8 cellular contexts compared by ENCODE assay signal in the genomic region with DNA sequence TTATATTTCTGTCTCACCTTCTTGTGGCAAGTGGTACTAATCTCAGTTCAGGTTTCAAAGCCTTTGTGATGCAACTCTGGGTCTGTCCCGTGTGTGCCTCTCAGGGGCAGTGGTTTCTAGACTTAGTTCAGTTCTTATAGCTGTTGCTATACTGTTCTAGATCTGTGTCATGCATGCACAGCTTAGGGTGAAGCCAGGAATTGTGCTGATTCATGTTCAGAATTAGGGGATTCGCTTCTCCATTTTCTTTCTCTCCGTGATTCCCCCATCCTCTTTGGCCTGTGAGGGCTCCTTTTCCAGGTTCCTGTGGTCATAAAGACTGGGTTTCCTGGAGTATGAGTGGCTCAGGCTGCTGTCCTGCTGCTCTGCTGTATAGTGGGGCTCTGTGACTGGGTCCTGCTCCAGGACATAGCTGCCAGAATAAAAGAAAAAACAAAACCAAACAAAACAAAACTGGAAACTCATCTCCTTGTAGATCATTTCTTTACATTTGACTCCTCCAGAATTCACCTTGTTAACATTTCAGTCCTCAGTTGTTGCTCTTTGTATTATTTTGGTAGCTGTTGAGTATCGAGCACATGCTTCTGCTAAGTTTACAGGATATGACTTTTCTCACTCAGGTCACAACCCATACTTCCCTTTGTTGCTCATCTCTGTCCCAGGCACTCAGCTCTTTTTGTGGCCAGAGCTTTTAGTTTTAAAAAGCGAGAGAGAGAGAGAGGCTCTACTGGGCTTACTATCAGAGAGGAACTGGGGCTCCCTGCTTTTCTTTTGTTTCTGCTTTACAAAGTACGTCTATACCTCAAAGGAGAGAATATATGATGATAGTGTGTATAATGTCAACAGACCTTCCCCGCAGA. TPM values are rescaled to one million over a fixed set of nuclear protein-coding genes. Genes with fewer than 3 reads are reported as not detected.
DNase-seq lines count a peak whose midpoint lies in the region; ATAC-seq, FAIRE-seq and TF ChIP-seq lines count a peak whose summit lies in the region.

No MANE protein-coding gene starts in this region.

- H3K18ac ChIP-seq in mesenchymal stem cell (ENCODE audit: low read depth in 1 of 2, low read length in 2 of 2): peak overlapping the region; percentile 25 to 73

- H3K4me1 ChIP-seq in Peyer's patch (peaks cover 0 to 18% (median 0%) of the 10 kb centered on the region in 4 donors), mesenchymal stem cell (ENCODE audit: control insufficient read depth, insufficient read depth, low read depth, low read length) (no peaks in the 10 kb centered on the region), uterus (no peaks in the 10 kb centered on the region)

- intact Hi-C loops in uterus (cut with DNase I; ENCODE audit: low total_unique reads): no loop called here

- FAIRE-seq in bronchial epithelial cell (lab: Jason Lieb, UNC): no peak

- H4K8ac ChIP-seq in mesenchymal stem cell (ENCODE audit: low read length): peak overlapping the region; percentile 31

- H3K79me1 ChIP-seq in mesenchymal stem cell (replicated peaks; ENCODE audit: low read length, poor library complexity, severe bottlenecking): peaks cover 13% of the 10 kb centered on the region

- H2BK120ac ChIP-seq in mesenchymal stem cell (ENCODE audit: low read depth, low read length): peak overlapping the region; percentile 4

- TF ChIP-seq POLR2A in Peyer's patch (IDR thresholded peaks at IDR 0.05) (no peak), uterus (IDR thresholded peaks at IDR 0.05) (no peak)

- no peaks in the 10 kb centered on the region for H3K9me3 ChIP-seq in Peyer's patch
- no peaks in the 10 kb centered on the region for H3K9me3 ChIP-seq in mesenchymal stem cell (ENCODE audit: control insufficient read depth, low read length)
- no peaks in the 10 kb centered on the region for H3K9me3 ChIP-seq in uterus

- H3K4me3 ChIP-seq in Peyer's patch (peak overlapping the region in 2 of 4 donors; percentile 1 to 17), bronchial epithelial cell (ENCODE audit: low read depth, low read length) (no peak overlapping the region), mesenchymal stem cell (ENCODE audit: insufficient read depth in 1 of 2, low read depth in 1 of 2, low read length in 2 of 2) (peak overlapping the region in 1 of 2 experiments; percentile 45), uterus (no peak overlapping the region)

- H3K27ac ChIP-seq in Peyer's patch (peak overlapping the region in 3 of 4 donors; percentile 36 to 42 (median 38)), mesenchymal stem cell (ENCODE audit: low read length, poor library complexity, severe bottlenecking) (no peak overlapping the region), uterus (peak overlapping the region; percentile 5 to 40)

- ATAC-seq in GM18873 (IDR thresholded peaks at IDR 0.05; ENCODE audit: low FRiP score, unreplicated experiment) (peak; percentile 95), HG03045 (IDR thresholded peaks at IDR 0.05; ENCODE audit: unreplicated experiment) (peak; percentile 95)

- WGBS in mesenchymal stem cell: 26% methylated on average over 4 of the region's 7 CpGs

- H2BK15ac ChIP-seq in mesenchymal stem cell (ENCODE audit: low read depth, poor library complexity, severe bottlenecking): no peak overlapping the region

- no peak overlapping the region for H4K91ac ChIP-seq in mesenchymal stem cell (ENCODE audit: low read length)

- no peaks in the 10 kb centered on the region for H3K36me3 ChIP-seq in Peyer's patch
- H3K36me3 ChIP-seq in bronchial epithelial cell (ENCODE audit: control insufficient read depth, insufficient read depth, low read length): no peaks in the 10 kb centered on the region
- no peaks in the 10 kb centered on the region for H3K36me3 ChIP-seq in mesenchymal stem cell (ENCODE audit: control insufficient read depth in 1 of 2, insufficient read depth in 2 of 2, low read depth in 1 of 2, low read length in 2 of 2)
- H3K36me3 ChIP-seq in uterus: no peaks in the 10 kb centered on the region

- H2AK5ac ChIP-seq in mesenchymal stem cell (ENCODE audit: low read length, severe bottlenecking): no peak overlapping the region

- DNase-seq in A172 (ENCODE audit: low spot score) (peak; percentile 8), Peyer's patch (peak in 1 of 3 donors; percentile 48), bronchial epithelial cell (ENCODE audit: low read depth) (peak; percentile 63), mesenchymal stem cell (peak; percentile 72), uterus (no peak), DMS153 (lab: John Stamatoyannopoulos, UW) (no peak)

- peak overlapping the region; percentile 69 to 71 for H2BK12ac ChIP-seq in mesenchymal stem cell (ENCODE audit: low read length in 2 of 2)

- H2BK5ac ChIP-seq in mesenchymal stem cell (ENCODE audit: low read depth, low read length, poor library complexity, severe bottlenecking): no peak overlapping the region

- no peak overlapping the region for H3K4me2 ChIP-seq in mesenchymal stem cell (ENCODE audit: low read length, poor library complexity, severe bottlenecking)

- no peak overlapping the region for H2AFZ ChIP-seq in mesenchymal stem cell (ENCODE audit: low read depth, low read length)

- no peak overlapping the region for H3K14ac ChIP-seq in mesenchymal stem cell (ENCODE audit: low read length in 2 of 2)

- TF ChIP-seq CTCF in Peyer's patch (IDR thresholded peaks at IDR 0.05) (peak in 1 of 6 experiments; percentile 5), bronchial epithelial cell (IDR thresholded peaks at IDR 0.05; ENCODE audit: insufficient read depth, low read length, severe bottlenecking) (no peak), uterus (IDR thresholded peaks at IDR 0.05) (no peak)

- no peak overlapping the region for H3K23ac ChIP-seq in mesenchymal stem cell (ENCODE audit: low read length in 2 of 2)

- H3K27me3 ChIP-seq in Peyer's patch: no peaks in the 10 kb centered on the region
- no peaks in the 10 kb centered on the region for H3K27me3 ChIP-seq in bronchial epithelial cell (ENCODE audit: control insufficient read depth, insufficient read depth, low read length)
- H3K27me3 ChIP-seq in mesenchymal stem cell (ENCODE audit: control insufficient read depth in 1 of 2, insufficient read depth in 1 of 2, low read length in 2 of 2): no peaks in the 10 kb centered on the region
- H3K27me3 ChIP-seq in uterus: no peaks in the 10 kb centered on the region

- H3K9ac ChIP-seq in mesenchymal stem cell (ENCODE audit: low read length): peak overlapping the region; percentile 4

- peak overlapping the region in 1 of 2 experiments; percentile 86 for H3K4ac ChIP-seq in mesenchymal stem cell (ENCODE audit: low read depth in 1 of 2, low read length in 2 of 2)

RNA-seq across cellular contexts. Expression of a gene that starts 34.2 kb away (rescaled TPM):
- total RNA-seq in A172 (2014; rRNA removed; shearing (Covaris generic)): 25.4 and 28.1 TPM in 2 replicates
- 100 to 1,000 TPM in 1 of 4 donors, 10 to 100 TPM in 3; 28.1 to 110 (median 96.7) TPM for total RNA-seq in Peyer's patch
- total RNA-seq in bronchial epithelial cell: 50.8 and 55.3 TPM in 2 replicates
- polyA plus RNA-seq in mesenchymal stem cell (2013, experiment 1 of 2): 11.1 TPM
- 11.4 TPM for polyA plus RNA-seq in mesenchymal stem cell (2013, experiment 2 of 2)
- 10 to 100 TPM; 20.0 to 47.2 (median 26.6) TPM for total RNA-seq in uterus

Comparison
In these comparisons a context has a peak if more than half of its experiments do, and no peak if none do; other contexts are left out.
1. DNase-seq: peak in A172 (single experiment), bronchial epithelial cell (single experiment) and mesenchymal stem cell (single experiment); none in uterus (0 of 2) and DMS153 (single experiment).